In genomic region chr7:39198556-39198955, GRCh38 we compare ENCODE assay signal across 5 cellular contexts.
"Had no signal": no experiment of that assay in that cellular context is flagged by ENCODE, and none has a peak within 500 bp of the region (broad histone marks: within the 10 kb centered on the region; RNA-seq: fewer than 3 reads in every experiment).

No MANE protein-coding gene starts in this region.

- DNase-seq: GM23248, H9, HCEC 1CT, IMR-90 had no signal

- H3K4me3 Mint-ChIP-seq: H9 had no signal

- ATAC-seq: K562 had no signal

- H3K9me3 Mint-ChIP-seq: H9 had no signal

- H3K27ac ChIP-seq: GM23248 had no signal

- H3K4me3 ChIP-seq: GM23248, K562 had no signal

- H2AFZ ChIP-seq: GM23248 had no signal
